Comparison of ENCODE assay signal across 12 cellular contexts in genomic region chr11:12540075-12540685, GRCh38.
A peak's percentile ranks its signal among the peaks of the same experiment; 100 is the strongest.
DNase-seq lines count a peak whose midpoint lies in the region; FAIRE-seq and TF ChIP-seq lines count a peak whose summit lies in the region.
"Had no signal": no experiment of that assay in that cellular context is flagged by ENCODE, and none has a peak within 500 bp of the region (broad histone marks: within the 10 kb centered on the region; RNA-seq: fewer than 3 reads in every experiment).

No MANE protein-coding gene starts in this region.

- intact Hi-C loops in PC-9 (cut with micrococcal nuclease; ENCODE audit: unreplicated experiment): no loop called here
- intact Hi-C loops in endothelial cell of umbilical vein (cut with micrococcal nuclease): no loop called here
- intact Hi-C loops in posterior vena cava (cut with DNase I): no loop called here
- intact Hi-C loops in thyroid gland (cut with DNase I): no loop called here

- DNase-seq in ACHN (peak; percentile 23), PC-9 (no peak), endothelial cell of umbilical vein (ENCODE audit: low read depth, low spot score) (no peak), mesothelial cell of epicardium (ENCODE audit: low spot score in 2 of 2, unreplicated experiment in 2 of 2) (no peak), posterior vena cava (ENCODE audit: low spot score) (no peak), OCI-M1 (lab: John Stamatoyannopoulos, UW) (no peak), thyroid gland (no peak), NCI-H82 (lab: John Stamatoyannopoulos, UW) (no peak)
- DNase-seq: activated naive CD8-positive, alpha-beta T cell treated with anti-CD3 and anti-CD28 coated beads, Interleukin-2, amount 50 U/mL, for 24 hours; AML-193; NCI-H2029 had no signal

- H3K9ac ChIP-seq in endothelial cell of umbilical vein (replicated peaks; ENCODE audit: extremely low read depth, insufficient read depth, low read length): peak overlapping the region; percentile 8

- H3K4me3 Mint-ChIP-seq in mesothelial cell of epicardium: no peak overlapping the region
- H3K4me3 Mint-ChIP-seq: activated naive CD8-positive, alpha-beta T cell treated with anti-CD3 and anti-CD28 coated beads, Interleukin-2, amount 50 U/mL, for 24 hours; endodermal cell had no signal

- no peaks in the 10 kb centered on the region for H3K27me3 ChIP-seq in PC-9 (ENCODE audit: insufficient read depth, low read depth)
- no peaks in the 10 kb centered on the region for H3K27me3 ChIP-seq in endothelial cell of umbilical vein (ENCODE audit: control insufficient read depth in 2 of 2, insufficient read depth in 2 of 2, low read length in 2 of 2)
- no peaks in the 10 kb centered on the region for H3K27me3 ChIP-seq in thyroid gland

- no peaks in the 10 kb centered on the region for H3K36me3 Mint-ChIP-seq in mesothelial cell of epicardium

- dilution Hi-C loops in endothelial cell of umbilical vein (cut with MboI; ENCODE audit: extremely low pct_ligation_motif_present, low sequenced_read_pairs): no loop called here

- H3K36me3 ChIP-seq in PC-9 (ENCODE audit: low read depth): no peaks in the 10 kb centered on the region
- no peaks in the 10 kb centered on the region for H3K36me3 ChIP-seq in endothelial cell of umbilical vein (ENCODE audit: control insufficient read depth in 2 of 2, extremely low read depth in 1 of 2, insufficient read depth in 2 of 2, low read length in 2 of 2)
- no peaks in the 10 kb centered on the region for H3K36me3 ChIP-seq in thyroid gland

- no peaks in the 10 kb centered on the region for H3K27me3 Mint-ChIP-seq in mesothelial cell of epicardium (ENCODE audit: low read depth)

- no peaks in the 10 kb centered on the region for H3K9me3 Mint-ChIP-seq in mesothelial cell of epicardium
- H3K9me3 Mint-ChIP-seq: activated naive CD8-positive, alpha-beta T cell treated with anti-CD3 and anti-CD28 coated beads, Interleukin-2, amount 50 U/mL, for 24 hours; endodermal cell had no signal

- H3K9me1 ChIP-seq in endothelial cell of umbilical vein (replicated peaks; ENCODE audit: control insufficient read depth, extremely low read depth, insufficient read depth, low read length): no peaks in the 10 kb centered on the region

- TF ChIP-seq CTCF in PC-9 (conservative IDR thresholded peaks at IDR 0.05) (no peak), endothelial cell of umbilical vein (IDR thresholded peaks at IDR 0.05; ENCODE audit: extremely low read depth in 1 of 2, insufficient read depth in 1 of 2, low read depth in 1 of 2, low read length in 2 of 2) (no peak), mesothelial cell of epicardium (IDR thresholded peaks at IDR 0.05; ENCODE audit: unreplicated experiment) (no peak), thyroid gland (IDR thresholded peaks at IDR 0.05) (no peak)

- in situ Hi-C loops in ACHN (cut with HindIII; ENCODE audit: low pct_ligation_motif_present, low pct_unique_long_range_greater_than_20kb, low sequenced_read_pairs): no loop called here

- H2AFZ ChIP-seq in PC-9: no peak overlapping the region
- peak overlapping the region; percentile 15 for H2AFZ ChIP-seq in endothelial cell of umbilical vein (ENCODE audit: low read depth, low read length)

- H3K4me2 ChIP-seq in PC-9 (no peak overlapping the region), endothelial cell of umbilical vein (ENCODE audit: insufficient read depth, low read length) (no peak overlapping the region)

- FAIRE-seq in endothelial cell of umbilical vein (lab: Jason Lieb, UNC): no peak

- 0 out of 2 replicates have a peak, but pooled peaks cover 5% of the 10 kb centered on the region for H3F3A ChIP-seq in PC-9 (ENCODE audit: insufficient read depth, low read depth)

- H3K27ac ChIP-seq in PC-9: peak overlapping the region; percentile 50; the same call in 1 of the 2 replicates
- H3K27ac ChIP-seq in endothelial cell of umbilical vein (ENCODE audit: insufficient read depth, low read depth, low read length): peak overlapping the region; percentile 70
- no peak overlapping the region for H3K27ac ChIP-seq in thyroid gland

- H3K4me1 ChIP-seq in PC-9 (replicated peaks; ENCODE audit: insufficient read depth) (peaks cover 16% of the 10 kb centered on the region), endothelial cell of umbilical vein (ENCODE audit: control insufficient read depth, extremely low read depth, insufficient read depth, low read length) (peaks cover 11% of the 10 kb centered on the region), thyroid gland (peaks cover 4 to 8% of the 10 kb centered on the region in 2 donors)

- H3K4me1 Mint-ChIP-seq in mesothelial cell of epicardium: peaks cover 39% of the 10 kb centered on the region
- H3K4me1 Mint-ChIP-seq: activated naive CD8-positive, alpha-beta T cell treated with anti-CD3 and anti-CD28 coated beads, Interleukin-2, amount 50 U/mL, for 24 hours had no signal

- POLR2A ChIA-PET in PC-9 (lab: Charles Lee; ENCODE audit: unreplicated experiment) (interaction anchor here (0.6 kb wide), 1 partner anchor 228 kb away, joined by 3 read pairs; no protein-coding TSS in a partner anchor), endothelial cell of umbilical vein (lab: Charles Lee) (no interaction called here)

- TF ChIP-seq POLR2A in endothelial cell of umbilical vein (IDR thresholded peaks at IDR 0.05; ENCODE audit: low read depth, low read length) (peak; percentile 4), thyroid gland (IDR thresholded peaks at IDR 0.05) (no peak)

- H3K79me2 ChIP-seq in PC-9 (ENCODE audit: low read depth): no peaks in the 10 kb centered on the region
- H3K79me2 ChIP-seq in endothelial cell of umbilical vein (ENCODE audit: control insufficient read depth, insufficient read depth, low read length): no peaks in the 10 kb centered on the region

- 68 to 82% methylated on average over 5 of the region's 5 CpGs for WGBS in thyroid gland, 2 donors

- no peaks in the 10 kb centered on the region for H4K20me1 ChIP-seq in PC-9 (ENCODE audit: insufficient read depth)
- no peaks in the 10 kb centered on the region for H4K20me1 ChIP-seq in endothelial cell of umbilical vein (replicated peaks; ENCODE audit: control insufficient read depth, extremely low read depth, insufficient read depth, low read length)

- BruUV-seq in PC-9 (replicated peaks; lab: Mats Ljungman, UMichigan) (no TSS peak), endothelial cell of umbilical vein (replicated peaks; lab: Mats Ljungman, UMichigan) (no TSS peak)

- CTCF ChIA-PET in PC-9 (lab: Charles Lee): no interaction called here
- CTCF ChIA-PET in endothelial cell of umbilical vein (lab: Charles Lee): interaction anchor here (1.7 to 2.1 kb wide), 3 partner anchors 15 to 209 kb away, joined by 4 to 5 read pairs (median 4); partner anchors contain the start of gene TEAD1

- peak overlapping the region; percentile 54 for H3K27ac Mint-ChIP-seq in mesothelial cell of epicardium
- H3K27ac Mint-ChIP-seq: activated naive CD8-positive, alpha-beta T cell treated with anti-CD3 and anti-CD28 coated beads, Interleukin-2, amount 50 U/mL, for 24 hours; endodermal cell had no signal

- H3K9me2 ChIP-seq in PC-9 (ENCODE audit: insufficient read depth): no peaks in the 10 kb centered on the region

- no peaks in the 10 kb centered on the region for H3K9me3 ChIP-seq in PC-9 (ENCODE audit: insufficient read depth, low read depth)
- H3K9me3 ChIP-seq in endothelial cell of umbilical vein (replicated peaks; ENCODE audit: control insufficient read depth, insufficient read depth, low read length): no peaks in the 10 kb centered on the region
- H3K9me3 ChIP-seq in thyroid gland: no peaks in the 10 kb centered on the region

- H3K4me3 ChIP-seq in PC-9 (no peak overlapping the region), endothelial cell of umbilical vein (replicated peaks in 1 of 3; ENCODE audit: insufficient read depth in 1 of 3, low read depth in 1 of 3, low read length in 3 of 3) (no peak overlapping the region), thyroid gland (replicated peaks in 1 of 3) (no peak overlapping the region)

TF ChIP-seq in endothelial cell of umbilical vein, 7 proteins besides CTCF, POLR2A, EP300 and RAD21:
- no peak for TF ChIP-seq JUN (IDR thresholded peaks at IDR 0.05; ENCODE audit: borderline replicate concordance, insufficient read depth, insufficient read length, low read depth)
- TF ChIP-seq FOS (IDR thresholded peaks at IDR 0.05; ENCODE audit: borderline replicate concordance, insufficient read depth, low read length): no peak
- no peak for TF ChIP-seq MYC (IDR thresholded peaks at IDR 0.05; ENCODE audit: low read depth, low read length)
- no peak for TF ChIP-seq GATA2 (IDR thresholded peaks at IDR 0.05; ENCODE audit: insufficient read depth, insufficient read length, low read depth, low read length)

Comparison
In these comparisons a context has a peak if more than half of its experiments do, and no peak if none do; other contexts are left out.
1. H3K27ac ChIP-seq: peak in PC-9 (single experiment) and endothelial cell of umbilical vein (single experiment); none in thyroid gland (0 of 3).